7 cellular contexts compared by ENCODE assay signal in genomic region chr14:37150414-37150813, GRCh38. TPM values are rescaled to one million over a fixed set of nuclear protein-coding genes. Genes with fewer than 3 reads are reported as not detected.
DNase-seq lines count a peak whose midpoint lies in the region; ATAC-seq and TF ChIP-seq lines count a peak whose summit lies in the region.

No MANE protein-coding gene starts in this region.

- POLR2A ChIA-PET in SK-N-SH (lab: Yijun Ruan, JAX), result no interaction called here

- H2AFZ ChIP-seq in SK-N-SH (ENCODE audit: low read depth), result no peak overlapping the region

- H3K27ac ChIP-seq in SK-N-SH (ENCODE audit: low read depth in 2 of 2, low read length in 1 of 2) (no peak overlapping the region), gastroesophageal sphincter (no peak overlapping the region), thyroid gland (no peak overlapping the region)

- H3K27me3 ChIP-seq in SK-N-SH (ENCODE audit: insufficient read depth) (no peaks in the 10 kb centered on the region), gastroesophageal sphincter (no peaks in the 10 kb centered on the region), thyroid gland (no peaks in the 10 kb centered on the region)

- no peak overlapping the region for H3K9ac ChIP-seq in SK-N-SH

- TF ChIP-seq EP300 in SK-N-SH (IDR thresholded peaks at IDR 0.05; ENCODE audit: borderline replicate concordance in 1 of 2, low read depth in 1 of 2, low read length in 1 of 2) (no peak), gastroesophageal sphincter (IDR thresholded peaks at IDR 0.05) (no peak)

- no peaks in the 10 kb centered on the region for H4K20me1 ChIP-seq in SK-N-SH (ENCODE audit: insufficient read depth)

- CTCF ChIA-PET in SK-N-SH (lab: Yijun Ruan, JAX), result interaction anchor here (0.8 to 2.8 kb wide), 7 partner anchors 9 to 94 kb away, joined by 3 to 20 read pairs (median 3); no protein-coding TSS in a partner anchor

- peak; percentile 8; the same call in 1 of the 2 replicates for TF ChIP-seq RAD21 in SK-N-SH (IDR thresholded peaks at IDR 0.05; ENCODE audit: low read length)

- no peaks in the 10 kb centered on the region for H3F3A ChIP-seq in SK-N-SH (replicated peaks; ENCODE audit: insufficient read depth)

- H3K36me3 ChIP-seq in SK-N-SH (replicated peaks in 1 of 2; ENCODE audit: control insufficient read depth in 1 of 2, insufficient read depth in 2 of 2, low read length in 1 of 2) (no peaks in the 10 kb centered on the region), gastroesophageal sphincter (no peaks in the 10 kb centered on the region), thyroid gland (no peaks in the 10 kb centered on the region)

- WGBS in SK-N-SH (ENCODE audit: low lambda C conversion rate), result 0% methylated on average over 2 of the region's 3 CpGs
- WGBS in gastroesophageal sphincter (ENCODE audit: low coverage in 1 of 2), 2 donors, result 0 to 5% methylated on average over 3 of the region's 3 CpGs
- WGBS in thyroid gland, 2 donors, result 1% methylated on average over 3 of the region's 3 CpGs

- ATAC-seq in gastroesophageal sphincter (no peak), GM21526 (IDR thresholded peaks at IDR 0.05; ENCODE audit: low FRiP score, unreplicated experiment) (no peak), GM19023 (IDR thresholded peaks at IDR 0.05; ENCODE audit: unreplicated experiment) (no peak)

- TF ChIP-seq CTCF in GM12873 (IDR thresholded peaks at IDR 0.05; ENCODE audit: insufficient read depth, low read depth, low read length, missing control alignments), result peak; percentile 61
- TF ChIP-seq CTCF in SK-N-SH (IDR thresholded peaks at IDR 0.05), result peak; percentile 65
- peak; percentile 37 to 68 (median 54) for TF ChIP-seq CTCF in gastroesophageal sphincter (IDR thresholded peaks at IDR 0.05)
- peak; percentile 13 to 68 (median 66) for TF ChIP-seq CTCF in thyroid gland (IDR thresholded peaks at IDR 0.05)

- no peak overlapping the region for H3K4me2 ChIP-seq in SK-N-SH

- DNase-seq in NCI-H1092 treated with DMSO at 0.1 percent for 48 hours (lab: John Stamatoyannopoulos, UW) (peak; percentile 72), SK-N-SH (peak; percentile 5), thyroid gland (no peak)

- no peaks in the 10 kb centered on the region for H3K79me2 ChIP-seq in SK-N-SH (ENCODE audit: insufficient read depth)

- H3K4me3 ChIP-seq in SK-N-SH (ENCODE audit: low read depth in 2 of 2, low read length in 1 of 2), result peak overlapping the region in 1 of 2 experiments; percentile 29; a peak in 1 of 4 replicates
- no peak overlapping the region for H3K4me3 ChIP-seq in gastroesophageal sphincter
- H3K4me3 ChIP-seq in thyroid gland (replicated peaks in 1 of 3), result no peak overlapping the region

- no peak for TF ChIP-seq POLR2A in gastroesophageal sphincter (IDR thresholded peaks at IDR 0.05)
- TF ChIP-seq POLR2A in thyroid gland (IDR thresholded peaks at IDR 0.05), result no peak

- H3K9me2 ChIP-seq in SK-N-SH, result no peaks in the 10 kb centered on the region

- intact Hi-C loops in thyroid gland (cut with DNase I), result no loop called here

- H3K4me1 ChIP-seq in SK-N-SH (ENCODE audit: control insufficient read depth in 1 of 2, insufficient read depth in 2 of 2, low read depth in 1 of 2, low read length in 1 of 2), result no peaks in the 10 kb centered on the region
- H3K4me1 ChIP-seq in gastroesophageal sphincter, result peaks cover 0 to 6% (median 0%) of the 10 kb centered on the region in 3 donors
- no peaks in the 10 kb centered on the region for H3K4me1 ChIP-seq in thyroid gland

- no peaks in the 10 kb centered on the region for H3K9me3 ChIP-seq in SK-N-SH
- peaks cover 0 to 9% (median 0%) of the 10 kb centered on the region in 3 donors for H3K9me3 ChIP-seq in gastroesophageal sphincter
- no peaks in the 10 kb centered on the region for H3K9me3 ChIP-seq in thyroid gland

TF ChIP-seq in SK-N-SH, 30 proteins besides CTCF, POLR2A, EP300 and RAD21:
- TF ChIP-seq YY1 (IDR thresholded peaks at IDR 0.05; ENCODE audit: low read depth), result no peak
- no peak for TF ChIP-seq RFX5 (IDR thresholded peaks at IDR 0.05; ENCODE audit: low read length)
- no peak for TF ChIP-seq RXRA (IDR thresholded peaks at IDR 0.05; ENCODE audit: borderline replicate concordance, low read depth)
- no peak for TF ChIP-seq GATA2 (CRISPR knock-in tag; IDR thresholded peaks at IDR 0.05)
- TF ChIP-seq RCOR1 (IDR thresholded peaks at IDR 0.05; ENCODE audit: low read length), result no peak
- no peak for TF ChIP-seq TEAD4 (IDR thresholded peaks at IDR 0.05; ENCODE audit: borderline replicate concordance, insufficient read depth)
- TF ChIP-seq MEF2A (IDR thresholded peaks at IDR 0.05; ENCODE audit: borderline replicate concordance, low read depth), result no peak
- TF ChIP-seq MXI1 (IDR thresholded peaks at IDR 0.05; ENCODE audit: low read depth, low read length), result no peak
- no peak for TF ChIP-seq FOXJ3 (CRISPR knock-in tag; IDR thresholded peaks at IDR 0.05)
- TF ChIP-seq PBX3 (IDR thresholded peaks at IDR 0.05), result no peak
- TF ChIP-seq USF2 (IDR thresholded peaks at IDR 0.05; ENCODE audit: borderline replicate concordance, low read depth, low read length), result no peak
- TF ChIP-seq FOXM1 (IDR thresholded peaks at IDR 0.05; ENCODE audit: low read depth), result no peak
- TF ChIP-seq JUND (IDR thresholded peaks at IDR 0.05), result no peak
- TF ChIP-seq FOSL2 (IDR thresholded peaks at IDR 0.05; ENCODE audit: borderline replicate concordance, low read depth), result no peak

RNA-seq across cellular contexts. Expression of gene SLC25A21, which starts 22.0 kb away (rescaled TPM):
- not detected in 2 replicates for polyA plus RNA-seq in SK-N-SH (2012; rRNA removed)
- not detected in 2 replicates for polyA plus RNA-seq in SK-N-SH (2012; cell fraction: cytosol; rRNA removed)
- not detected in 2 replicates for polyA plus RNA-seq in SK-N-SH (2012; cell fraction: nucleus; rRNA removed)
- total RNA-seq in gastroesophageal sphincter (1 to 10 TPM in 3 of 4 donors, under 1 TPM in 1; 0.40 to 1.5 (median 1.3) TPM), thyroid gland (1 to 10 TPM in 1 of 4 donors, under 1 TPM in 3; 0.29 to 1.4 (median 0.60) TPM)

RNA-seq across cellular contexts. Expression of gene MIPOL1, which starts 47.3 kb away (rescaled TPM):
- polyA plus RNA-seq in SK-N-SH (2012; rRNA removed), result 0.23 and 0.31 TPM in 2 replicates
- polyA plus RNA-seq in SK-N-SH (2012; cell fraction: cytosol; rRNA removed), result 0.55 and 0.58 TPM in 2 replicates
- polyA plus RNA-seq in SK-N-SH (2012; cell fraction: nucleus; rRNA removed), result 0.34 and 0.77 TPM in 2 replicates
- total RNA-seq in gastroesophageal sphincter (10 to 100 TPM; 10.6 to 32.8 (median 19.4) TPM), thyroid gland (10 to 100 TPM; 17.0 to 43.4 (median 30.2) TPM)

Comparison
In these comparisons a context has a peak if more than half of its experiments do, and no peak if none do; other contexts are left out.
1. DNase-seq: peak in NCI-H1092 treated with DMSO at 0.1 percent for 48 hours (single experiment) and SK-N-SH (single experiment); none in thyroid gland (0 of 2).
2. Peak in every context shown above with its lines, with median percentiles within 50 percentile points of each other: CTCF ChIP-seq.